32 cellular contexts compared by ENCODE assay signal in genomic region chr17:50568659-50569058, GRCh38. TPM values are rescaled to one million over a fixed set of nuclear protein-coding genes. Genes with fewer than 3 reads are reported as not detected.
"Had no signal": no experiment of that assay in that cellular context is flagged by ENCODE, and none has a peak within 500 bp of the region (broad histone marks: within the 10 kb centered on the region; RNA-seq: fewer than 3 reads in every experiment).

No MANE protein-coding gene starts in this region.

- H3K36me3 ChIP-seq: SJSA1 had no signal

- H3K4me1 ChIP-seq: SJSA1 had no signal

- DNase-seq: Karpas-422, MM.1S, MV-4-11, NCI-H1092, NCI-H1105, NCI-H1417 treated with DMSO at 0.1 percent for 48 hours, NCI-H1436 treated with DMSO at 0.1 percent for 48 hours, NCI-H1694 treated with DMSO at 0.1 percent for 48 hours, NCI-H187 treated with DMSO at 0.1 percent for 48 hours, NCI-H2029, NCI-H2081, NCI-H2171 treated with DMSO at 0.1 percent for 48 hours, NCI-H2227 treated with DMSO at 0.1 percent for 48 hours, NCI-H345, NCI-H446, NCI-H510A treated with DMSO at 0.1 percent for 48 hours, NCI-H524 treated with DMSO at 0.1 percent for 48 hours, NCI-H526 treated with DMSO at 0.1 percent for 48 hours, NCI-H774, PC-9, Right ventricle myocardium superior, SHP77 treated with DMSO at 0.1 percent for 48 hours, SK-N-SH, SW 1271 had no signal

- H3K4me2 ChIP-seq: KMS-11, PC-9, SK-N-SH had no signal

- H3K27ac ChIP-seq: KMS-11, PC-9, RWPE1, SJSA1 had no signal

- H3K9me3 ChIP-seq: SJSA1, SK-N-SH had no signal

- H2AFZ ChIP-seq: PC-9 had no signal

- ATAC-seq: Panc1 had no signal

- H3K4me3 ChIP-seq: PC-9, SJSA1 had no signal

- FAIRE-seq: RCC 7860 had no signal

- H3K9ac ChIP-seq: KMS-11, SK-N-SH had no signal

RNA-seq across cellular contexts. Expression of gene CACNA1G, which starts 8.1 kb away (rescaled TPM):
- total RNA-seq: MCF 10A, OCI-LY7 had no signal

RNA-seq across cellular contexts. Expression of gene EPN3, which starts 36.1 kb away (rescaled TPM):
- total RNA-seq: RPMI7951 had no signal
